29 cellular contexts compared by ENCODE assay signal in genomic region chr12:18853570-18854366, GRCh38.
"Had no signal": no experiment of that assay in that cellular context is flagged by ENCODE, and none has a peak within 500 bp of the region (broad histone marks: within the 10 kb centered on the region; RNA-seq: fewer than 3 reads in every experiment).

No MANE protein-coding gene starts in this region.

- H3K4me1 ChIP-seq: lower lobe of right lung, stomach, testis, thyroid gland, transverse colon, upper lobe of left lung, vagina had no signal

- H3K36me3 ChIP-seq: lower lobe of right lung, neural progenitor cell, ovary, stomach, thyroid gland, transverse colon, upper lobe of left lung, vagina had no signal

- H3K4me3 ChIP-seq: lower lobe of right lung, mucosa of descending colon, neural progenitor cell, ovary, skin epidermis, stomach, testis, thyroid gland, transverse colon, upper lobe of left lung, vagina had no signal

- H3K9ac ChIP-seq: neural progenitor cell had no signal

- FAIRE-seq: islet of Langerhans, kidney had no signal

- H3K27ac ChIP-seq: lower lobe of right lung, neural progenitor cell, ovary, skin epidermis, stomach, testis, thyroid gland, transverse colon, upper lobe of left lung, vagina had no signal

- H3K27me3 ChIP-seq: neural progenitor cell, ovary, stomach, testis, thyroid gland, transverse colon, upper lobe of left lung, vagina had no signal

- H3K9me3 ChIP-seq: lower lobe of right lung, mucosa of descending colon, ovary, stomach, testis, thyroid gland, transverse colon, upper lobe of left lung, vagina had no signal

- ATAC-seq: lower lobe of right lung; mucosa of descending colon; naive thymus-derived CD8-positive, alpha-beta T cell; sciatic nerve; stimulated activated naive B cell treated with anti-CD40 and anti-IgM and Interleukin-4, amounts not matched to agents 10 μg/mL and 1 μg/mL and 100 μg/mL, for 72 hours; stimulated activated naive CD8-positive, alpha-beta T cell treated with anti-CD3 and anti-CD28 coated beads, Interleukin-15, Interleukin-2, amounts not matched to agents 100 U/mL and 50 U/mL, for 24 hours had no signal

- H3K4me3 Mint-ChIP-seq: immature natural killer cell; naive thymus-derived CD8-positive, alpha-beta T cell; nephron; neural progenitor cell; stimulated activated naive B cell treated with anti-CD40 and anti-IgM and Interleukin-4, amounts not matched to agents 10 μg/mL and 1 μg/mL and 100 μg/mL, for 72 hours had no signal

- H3K9me3 Mint-ChIP-seq: naive thymus-derived CD8-positive, alpha-beta T cell; nephron; neural progenitor cell; stimulated activated naive B cell treated with anti-CD40 and anti-IgM and Interleukin-4, amounts not matched to agents 10 μg/mL and 1 μg/mL and 100 μg/mL, for 72 hours had no signal

- H3K27me3 Mint-ChIP-seq: stimulated activated naive B cell treated with anti-CD40 and anti-IgM and Interleukin-4, amounts not matched to agents 10 μg/mL and 1 μg/mL and 100 μg/mL, for 72 hours had no signal

- H3K4me1 Mint-ChIP-seq: naive thymus-derived CD8-positive, alpha-beta T cell; nephron had no signal

- H3K36me3 Mint-ChIP-seq: naive thymus-derived CD8-positive, alpha-beta T cell; neural progenitor cell; stimulated activated naive B cell treated with anti-CD40 and anti-IgM and Interleukin-4, amounts not matched to agents 10 μg/mL and 1 μg/mL and 100 μg/mL, for 72 hours had no signal

- H3K4me2 ChIP-seq: neural progenitor cell had no signal

- DNase-seq: head of caudate nucleus; hypothalamus; immature natural killer cell; kidney; lower lobe of right lung; mammary epithelial cell; mesenchymal stem cell; midbrain; mucosa of descending colon; naive thymus-derived CD8-positive, alpha-beta T cell; ovary; stimulated activated CD4-positive, alpha-beta T cell treated with anti-CD3 and anti-CD28 coated beads, Interleukin-12 subunit alpha, Interleukin-12 subunit beta, amount 100 ng/mL, for 4 hours; stimulated activated CD4-positive, alpha-beta T cell treated with anti-CD3 and anti-CD28 coated beads, Interleukin-15, amount 100 ng/mL, for 24 hours; stimulated activated CD4-positive, alpha-beta T cell treated with anti-CD3 and anti-CD28 coated beads, Interleukin-2, amount 100 ng/mL, for 24 hours; stimulated activated CD4-positive, alpha-beta T cell treated with anti-CD3 and anti-CD28 coated beads, Interleukin-4, amount 100 ng/mL, for 1 hour; stimulated activated naive B cell treated with anti-CD40 and anti-IgM and Interleukin-4, amounts not matched to agents 10 μg/mL and 1 μg/mL and 100 μg/mL, for 72 hours; stimulated activated naive CD8-positive, alpha-beta T cell treated with anti-CD3 and anti-CD28 coated beads, Interleukin-15, Interleukin-2, amounts not matched to agents 100 U/mL and 50 U/mL, for 24 hours; stomach; testis; thyroid gland; transverse colon; upper lobe of left lung had no signal

- H3K27ac Mint-ChIP-seq: immature natural killer cell; naive thymus-derived CD8-positive, alpha-beta T cell; nephron; neural progenitor cell; progenitor cell of endocrine pancreas; stimulated activated naive B cell treated with anti-CD40 and anti-IgM and Interleukin-4, amounts not matched to agents 10 μg/mL and 1 μg/mL and 100 μg/mL, for 72 hours had no signal

- H2AFZ ChIP-seq: neural progenitor cell had no signal
